In the genomic region with DNA sequence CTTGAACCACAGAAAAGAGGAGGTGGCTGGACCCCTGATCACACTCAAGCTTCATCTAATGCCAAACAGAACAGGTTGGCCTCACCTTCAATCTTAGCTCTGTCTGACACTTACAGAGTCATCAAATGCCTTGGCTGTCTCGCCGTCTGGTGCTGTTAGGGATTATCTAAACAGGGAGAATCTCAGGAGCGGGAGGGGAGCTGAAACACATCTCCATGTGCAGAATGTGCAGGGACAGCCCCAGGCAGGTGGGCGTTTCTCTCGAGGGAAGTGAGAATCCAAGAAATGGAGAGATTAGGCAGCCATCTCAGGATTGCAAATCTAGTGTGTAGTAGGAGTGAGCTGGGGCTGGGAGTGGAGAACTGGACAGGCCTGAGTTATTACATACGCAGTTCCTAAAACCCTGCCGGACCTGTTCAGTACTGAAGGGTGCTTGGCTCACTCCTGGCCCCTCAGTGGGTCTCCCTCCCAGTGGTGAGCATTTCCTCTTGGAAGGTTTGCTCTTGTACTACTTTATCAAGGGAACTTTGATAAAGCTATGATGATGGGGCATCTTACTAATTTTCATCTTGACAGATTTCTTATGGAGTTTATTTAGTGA, we compare ENCODE assay signal across 21 cellular contexts.
"Had no signal": no experiment of that assay in that cellular context is flagged by ENCODE, and none has a peak within 500 bp of the region (broad histone marks: within the 10 kb centered on the region; RNA-seq: fewer than 3 reads in every experiment).

No MANE protein-coding gene starts in this region.

- H2AFZ ChIP-seq: hepatocyte had no signal

- H3K27me3 ChIP-seq: adrenal gland, foreskin keratinocyte, hepatocyte, testis had no signal

- H3K9me3 ChIP-seq: adrenal gland, left ventricle myocardium inferior, mucosa of descending colon, SK-N-SH, testis had no signal

- H3K79me2 ChIP-seq: hepatocyte had no signal

- H3K4me2 ChIP-seq: hepatocyte, SK-N-SH had no signal

- ATAC-seq: activated T-cell treated with anti-CD3 and anti-CD28 coated beads, Interleukin-2, amount 50 U/mL, for 4 hours; foreskin keratinocyte; mucosa of descending colon; sciatic nerve; stimulated activated naive B cell treated with anti-CD40 and anti-IgM and Interleukin-4, amounts not matched to agents 10 μg/mL and 1 μg/mL and 100 μg/mL, for 72 hours had no signal

- H3K4me3 ChIP-seq: adrenal gland, hepatocyte, left ventricle myocardium inferior, mucosa of descending colon, testis had no signal

- H3K4me1 ChIP-seq: adrenal gland, foreskin keratinocyte, left ventricle myocardium inferior, testis had no signal

- H3K9ac ChIP-seq: SK-N-SH had no signal

- DNase-seq: activated CD4-positive, alpha-beta T cell treated with anti-CD3 and anti-CD28 coated beads, Interleukin-2, amount 10 ng/mL, durations not matched to agents 7 days and 5 days; activated CD4-positive, CD25-positive, alpha-beta regulatory T cell treated with anti-CD3 and anti-CD28 coated beads, Interleukin-2, amount 50 U/mL, for 72 hours; activated CD8-positive, alpha-beta memory T cell treated with anti-CD3 and anti-CD28 coated beads for 24 hours; activated CD8-positive, alpha-beta memory T cell treated with anti-CD3 and anti-CD28 coated beads, Interleukin-2, amount 50 U/mL, for 4 hours; activated naive CD4-positive, alpha-beta T cell; activated T-cell treated with anti-CD3 and anti-CD28 coated beads, Interleukin-2, amount 50 U/mL, for 4 hours; adrenal gland; effector CD8-positive, alpha-beta T cell; foreskin keratinocyte; glutamatergic neuron; immature natural killer cell; left ventricle myocardium inferior; mucosa of descending colon; nephron progenitor cell; SK-N-SH; small intestine; stimulated activated CD8-positive, alpha-beta memory T cell treated with anti-CD3 and anti-CD28 coated beads, Interleukin-4, amount 100 ng/mL, for 48 hours; stimulated activated naive B cell treated with anti-CD40 and anti-IgM and Interleukin-4, amounts not matched to agents 10 μg/mL and 1 μg/mL and 100 μg/mL, for 72 hours; testis had no signal

- H3K27ac ChIP-seq: adrenal gland, foreskin keratinocyte, hepatocyte, left ventricle myocardium inferior, testis had no signal

- H3K36me3 ChIP-seq: adrenal gland, left ventricle myocardium inferior had no signal
